29 cellular contexts compared by ENCODE assay signal in the genomic region with DNA sequence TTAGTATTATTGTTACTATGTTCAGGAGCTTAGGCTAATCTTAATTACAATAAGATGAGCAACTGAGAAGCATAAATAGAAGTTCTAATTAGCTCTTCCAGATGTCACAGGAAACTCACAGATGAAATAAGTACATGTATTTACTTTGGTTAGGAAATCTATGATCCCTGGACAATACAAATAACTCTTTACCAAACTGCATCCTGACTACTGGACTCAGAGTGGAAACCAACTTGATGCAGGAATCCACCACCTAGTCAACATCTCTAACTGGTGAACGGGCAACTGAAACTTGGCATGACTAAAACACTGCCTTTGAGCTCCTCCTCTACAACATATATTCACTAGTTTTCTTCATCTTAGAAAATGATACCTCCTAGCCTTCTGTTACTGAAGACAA.
"Had no signal": no experiment of that assay in that cellular context is flagged by ENCODE, and none has a peak within 500 bp of the region (broad histone marks: within the 10 kb centered on the region; RNA-seq: fewer than 3 reads in every experiment).

No MANE protein-coding gene starts in this region.

- ATAC-seq: activated CD4-positive, CD25-positive, alpha-beta regulatory T cell treated with anti-CD3 and anti-CD28 coated beads, Interleukin-2, amount 50 U/mL, for 24 hours; activated CD8-positive, alpha-beta T cell treated with anti-CD3 and anti-CD28 coated beads for 36 hours; activated T-cell treated with anti-CD3 and anti-CD28 coated beads, Interleukin-2, amount 50 U/mL, for 4 hours; activated T-helper 17 cell treated with anti-CD3 and anti-CD28 coated beads, Interleukin-2, amount 50 U/mL, for 72 hours; effector memory CD8-positive, alpha-beta T cell had no signal

- H3K27me3 ChIP-seq: esophagus muscularis mucosa had no signal

- DNase-seq: activated B cell treated with CpG ODN at 0.5 μM for 24 hours; activated CD4-positive, alpha-beta T cell treated with anti-CD3 and anti-CD28 coated beads for 48 hours; activated CD4-positive, alpha-beta T cell treated with anti-CD3 and anti-CD28 coated beads, Interleukin-2, amount 50 U/mL, for 1 hour; activated CD4-positive, alpha-beta T cell treated with anti-CD3 and anti-CD28 coated beads, Interleukin-2, amount 50 U/mL, for 48 hours; activated CD8-positive, alpha-beta memory T cell treated with anti-CD3 and anti-CD28 coated beads for 24 hours; activated CD8-positive, alpha-beta T cell treated with anti-CD3 and anti-CD28 coated beads for 36 hours; activated effector memory CD4-positive, alpha-beta T cell treated with Interleukin-2 at 50 U/mL for 16 hours; activated gamma-delta T cell treated with Interleukin-2 at 50 U/mL for 16 hours; activated naive CD4-positive, alpha-beta T cell treated with anti-CD3 and anti-CD28 coated beads, Interleukin-2, amount 50 U/mL, for 16 hours; activated naive CD4-positive, alpha-beta T cell treated with Interleukin-2 at 50 U/mL for 16 hours; activated T-cell treated with anti-CD3 and anti-CD28 coated beads, Interleukin-2, amount 50 U/mL, for 4 hours; amniotic stem cell; anterior cingulate cortex; caudate nucleus; cortex of kidney; dermis blood vessel endothelial cell; effector CD4-positive, alpha-beta T cell; effector memory CD8-positive, alpha-beta T cell; erythroblast; foreskin melanocyte; head of caudate nucleus; hippocampal formation; T1000; WERI-Rb-1 had no signal

- H3K36me3 ChIP-seq: esophagus muscularis mucosa, WERI-Rb-1 had no signal

- H3K9me3 ChIP-seq: esophagus muscularis mucosa had no signal

- H3K4me3 ChIP-seq: esophagus muscularis mucosa had no signal

- FAIRE-seq: astrocyte, colon had no signal

- H3K4me1 ChIP-seq: esophagus muscularis mucosa had no signal

- H3K27ac ChIP-seq: esophagus muscularis mucosa, WERI-Rb-1 had no signal
